ENCODE assay signal across 17 cellular contexts in the genomic region with DNA sequence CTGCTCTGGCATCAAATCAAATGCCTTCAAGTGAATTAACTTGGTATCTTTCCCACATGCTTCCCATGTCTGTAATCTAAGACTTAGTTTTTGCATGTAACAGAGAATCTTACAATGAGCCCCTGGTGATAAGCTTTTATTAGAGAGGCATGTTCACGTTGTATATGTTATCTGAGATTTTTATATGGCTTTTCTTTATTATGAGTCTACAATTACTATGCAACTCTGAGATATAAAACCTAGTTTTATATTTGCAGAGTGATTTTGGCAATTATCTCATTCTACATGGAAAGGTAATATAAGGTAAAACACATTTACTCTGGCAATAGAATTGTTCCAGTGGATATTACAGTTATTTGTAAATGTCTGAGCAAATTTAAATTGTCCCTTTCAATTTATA.
"Had no signal": no experiment of that assay in that cellular context is flagged by ENCODE, and none has a peak within 500 bp of the region (broad histone marks: within the 10 kb centered on the region; RNA-seq: fewer than 3 reads in every experiment).

No MANE protein-coding gene starts in this region.

- H3K4me1 ChIP-seq: foreskin keratinocyte, left ventricle myocardium inferior, lower lobe of right lung, neural progenitor cell, right atrium auricular region, sigmoid colon had no signal

- ATAC-seq: foreskin keratinocyte; lower lobe of right lung; natural killer cell treated with Interleukin-12 subunit alpha and Interleukin-12 subunit beta and Interleukin-15 and Interleukin-18, amount 100 ng/mL, for 72 hours had no signal

- DNase-seq: effector CD4-positive, alpha-beta T cell; endodermal cell; erythroblast; foreskin keratinocyte; immature natural killer cell; left ventricle myocardium inferior; lower lobe of right lung; nucleus accumbens; ovary; sigmoid colon; stimulated activated CD4-positive, alpha-beta T cell treated with anti-CD3 and anti-CD28 coated beads, Interleukin-12 subunit alpha, Interleukin-12 subunit beta, amount 100 ng/mL, for 4 hours; stimulated activated naive CD4-positive, alpha-beta T cell treated with Interleukin-2 at 50 U/mL for 16 hours; trophoblast cell had no signal

- H3K9me3 ChIP-seq: lower lobe of right lung, ovary, right atrium auricular region, sigmoid colon had no signal

- H3K36me3 ChIP-seq: left ventricle myocardium inferior, lower lobe of right lung, neural progenitor cell, ovary, right atrium auricular region, sigmoid colon had no signal

- H3K4me3 ChIP-seq: left ventricle myocardium inferior, lower lobe of right lung, neural progenitor cell, ovary, right atrium auricular region, sigmoid colon, skin epidermis had no signal
